13 cellular contexts compared by ENCODE assay signal in the genomic region with DNA sequence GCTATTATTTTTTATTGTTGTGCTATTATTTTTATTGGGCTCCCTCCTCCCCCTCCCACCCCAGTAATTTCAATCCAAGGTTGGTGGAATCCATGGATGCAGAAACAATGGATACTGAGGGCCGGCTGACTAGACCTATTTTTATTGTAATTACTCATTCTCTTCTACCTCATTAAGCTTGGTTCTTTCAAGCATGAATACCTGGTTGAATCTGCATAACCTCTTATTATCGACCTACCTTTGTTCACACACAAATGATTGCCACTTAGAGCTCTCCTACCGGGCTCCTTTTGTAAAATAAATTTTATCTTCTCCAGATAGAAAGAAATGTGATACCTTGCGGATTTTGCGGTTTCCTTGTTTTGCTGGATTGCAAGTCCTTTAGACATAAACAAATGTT. TPM values are rescaled to one million over a fixed set of nuclear protein-coding genes. Genes with fewer than 3 reads are reported as not detected.
DNase-seq lines count a peak whose midpoint lies in the region; ATAC-seq and TF ChIP-seq lines count a peak whose summit lies in the region.
"Had no signal": no experiment of that assay in that cellular context is flagged by ENCODE, and none has a peak within 500 bp of the region (broad histone marks: within the 10 kb centered on the region; RNA-seq: fewer than 3 reads in every experiment).

No MANE protein-coding gene starts in this region.

- H3K23ac ChIP-seq in neuronal stem cell (ENCODE audit: low read depth, low read length, poor library complexity), result no peak overlapping the region

- no peak overlapping the region for H3K4ac ChIP-seq in neuronal stem cell (ENCODE audit: low read length)

- H3K18ac ChIP-seq in neuronal stem cell (ENCODE audit: low read length), result no peak overlapping the region

- DNase-seq in DMS79 treated with DMSO at 0.1 percent for 48 hours (lab: John Stamatoyannopoulos, UW) (peak; percentile 62), NCI-H146 treated with DMSO at 0.1 percent for 48 hours (lab: John Stamatoyannopoulos, UW; ENCODE audit: unreplicated experiment) (peak; percentile 74), osteocyte (ENCODE audit: extremely low spot score, unreplicated experiment) (no peak), neuronal stem cell (ENCODE audit: low spot score) (no peak), NCI-H510A treated with DMSO at 0.1 percent for 48 hours (lab: John Stamatoyannopoulos, UW) (no peak)
- DNase-seq in effector memory CD8-positive, alpha-beta T cell, result no peak
- DNase-seq: endodermal cell, heart left ventricle, KBM-7, NCI-H524 treated with DMSO at 0.1 percent for 48 hours, retina had no signal

- TF ChIP-seq CTCF in brain (conservative IDR thresholded peaks at IDR 0.05), result no peak
- no peak for TF ChIP-seq CTCF in osteocyte (IDR thresholded peaks at IDR 0.05)

- no peak overlapping the region for H3K4me3 ChIP-seq in neuronal stem cell (ENCODE audit: low read length in 2 of 2)
- H3K4me3 ChIP-seq: heart left ventricle had no signal

- H3K9me3 Mint-ChIP-seq in brain (no peaks in the 10 kb centered on the region), osteocyte (ENCODE audit: unreplicated experiment) (no peaks in the 10 kb centered on the region)
- no peaks in the 10 kb centered on the region for H3K9me3 Mint-ChIP-seq in effector memory CD8-positive, alpha-beta T cell
- H3K9me3 Mint-ChIP-seq: endodermal cell had no signal

- H3K14ac ChIP-seq in neuronal stem cell (ENCODE audit: low read length), result no peak overlapping the region

- H2BK12ac ChIP-seq in neuronal stem cell (ENCODE audit: low read length), result no peak overlapping the region

- no peak overlapping the region for H4K8ac ChIP-seq in neuronal stem cell (ENCODE audit: low read depth, low read length)

- no peak overlapping the region for H2BK15ac ChIP-seq in neuronal stem cell (ENCODE audit: low read length)

- H3K4me1 ChIP-seq in neuronal stem cell (ENCODE audit: control insufficient read depth in 2 of 2, insufficient read depth in 1 of 2, low read depth in 1 of 2, low read length in 2 of 2), result peaks cover 2 to 17% of the 10 kb centered on the region in 2 donors

- no peaks in the 10 kb centered on the region for H3K9me3 ChIP-seq in neuronal stem cell (replicated peaks in 1 of 2; ENCODE audit: control insufficient read depth in 2 of 2, insufficient read depth in 1 of 2, low read depth in 1 of 2, low read length in 2 of 2)
- H3K9me3 ChIP-seq: heart left ventricle had no signal

- H3K4me2 ChIP-seq in neuronal stem cell (ENCODE audit: insufficient read depth, low read length, poor library complexity, severe bottlenecking), result no peak overlapping the region

- H3K9ac ChIP-seq in neuronal stem cell (ENCODE audit: low read depth, low read length, poor library complexity), result no peak overlapping the region

- no peak overlapping the region for H2AK5ac ChIP-seq in neuronal stem cell (ENCODE audit: low read depth, low read length)

- peaks cover 79% of the 10 kb centered on the region for H3K4me1 Mint-ChIP-seq in brain
- H3K4me1 Mint-ChIP-seq in osteocyte (ENCODE audit: unreplicated experiment), result peaks cover 94% of the 10 kb centered on the region
- peaks cover 29 to 40% of the 10 kb centered on the region in 2 donors for H3K4me1 Mint-ChIP-seq in effector memory CD8-positive, alpha-beta T cell (ENCODE audit: low read depth in 2 of 2)

- H3K79me1 ChIP-seq in neuronal stem cell (ENCODE audit: low read depth, low read length), result no peaks in the 10 kb centered on the region

- H3K27me3 Mint-ChIP-seq in brain, result peaks cover 5% of the 10 kb centered on the region
- no peaks in the 10 kb centered on the region for H3K27me3 Mint-ChIP-seq in osteocyte (ENCODE audit: unreplicated experiment)
- H3K27me3 Mint-ChIP-seq in effector memory CD8-positive, alpha-beta T cell, result no peaks in the 10 kb centered on the region

- no peak for ATAC-seq in HG02970 (IDR thresholded peaks at IDR 0.05; ENCODE audit: low FRiP score, unreplicated experiment)
- no peak for ATAC-seq in effector memory CD8-positive, alpha-beta T cell (replicated peaks)
- ATAC-seq: heart left ventricle had no signal

- no peaks in the 10 kb centered on the region for H3K36me3 ChIP-seq in neuronal stem cell (replicated peaks in 1 of 2; ENCODE audit: control insufficient read depth in 2 of 2, insufficient read depth in 2 of 2, low read length in 2 of 2)
- H3K36me3 ChIP-seq: heart left ventricle had no signal

- no CpG with 5 or more reads among the region's 5 CpGs for WGBS in neuronal stem cell (ENCODE audit: extremely low coverage in 2 of 2, insufficient read length in 2 of 2, insufficient replicate concordance in 1 of 2), 2 donors

- H3K4me3 Mint-ChIP-seq in brain (no peak overlapping the region), osteocyte (ENCODE audit: unreplicated experiment) (no peak overlapping the region)
- H3K4me3 Mint-ChIP-seq in effector memory CD8-positive, alpha-beta T cell, result no peak overlapping the region
- H3K4me3 Mint-ChIP-seq: endodermal cell had no signal

- no peak overlapping the region for H4K91ac ChIP-seq in neuronal stem cell (ENCODE audit: low read depth, low read length, poor library complexity)

- no peak overlapping the region for H2BK5ac ChIP-seq in neuronal stem cell (ENCODE audit: low read length)

- H3K27ac ChIP-seq in neuronal stem cell (replicated peaks; ENCODE audit: low read length), result no peak overlapping the region

- H2BK120ac ChIP-seq in neuronal stem cell (ENCODE audit: low read depth, low read length), result no peak overlapping the region

- H3K27ac Mint-ChIP-seq in brain (peak overlapping the region in 4 of 5 experiments; percentile 14 to 95 (median 90)), osteocyte (ENCODE audit: unreplicated experiment) (peak overlapping the region; percentile 96)
- H3K27ac Mint-ChIP-seq in effector memory CD8-positive, alpha-beta T cell, result no peak overlapping the region

- H3K36me3 Mint-ChIP-seq in brain (no peaks in the 10 kb centered on the region), osteocyte (ENCODE audit: unreplicated experiment) (no peaks in the 10 kb centered on the region)
- peaks cover 6% of the 10 kb centered on the region for H3K36me3 Mint-ChIP-seq in effector memory CD8-positive, alpha-beta T cell (ENCODE audit: insufficient read depth)

- H3K27me3 ChIP-seq in neuronal stem cell (ENCODE audit: control insufficient read depth in 3 of 3, insufficient read depth in 3 of 3, low read depth in 1 of 3, low read length in 3 of 3), result no peaks in the 10 kb centered on the region
- H3K27me3 ChIP-seq: heart left ventricle had no signal

- no peak overlapping the region for H2AFZ ChIP-seq in neuronal stem cell (ENCODE audit: low read length)

RNA-seq across cellular contexts. Expression of a gene that starts 31.6 kb away (rescaled TPM):
- polyA plus RNA-seq in brain (ENCODE audit: insufficient read depth, low read depth, low replicate concordance), result 16.5 TPM
- 28.0 and 28.9 TPM in 2 replicates for total RNA-seq in osteocyte
- 9.8 TPM for polyA plus RNA-seq in neuronal stem cell (2013, experiment 1 of 2)
- 9.6 TPM for polyA plus RNA-seq in neuronal stem cell (2013, experiment 2 of 2)

RNA-seq across cellular contexts. Expression of a gene that starts 31.8 kb away (rescaled TPM):
- polyA plus RNA-seq in brain (ENCODE audit: insufficient read depth, low read depth, low replicate concordance), result 10.7 TPM
- total RNA-seq in osteocyte, result 23.7 and 24.7 TPM in 2 replicates
- 15.2 TPM for polyA plus RNA-seq in neuronal stem cell (2013, experiment 1 of 2)
- 15.7 TPM for polyA plus RNA-seq in neuronal stem cell (2013, experiment 2 of 2)

Comparison
In these comparisons a context has a peak if more than half of its experiments do, and no peak if none do; other contexts are left out.
1. DNase-seq: peak in DMS79 treated with DMSO at 0.1 percent for 48 hours (single experiment) and NCI-H146 treated with DMSO at 0.1 percent for 48 hours (single experiment); none in osteocyte (single experiment), effector memory CD8-positive, alpha-beta T cell (0 of 3), neuronal stem cell (single experiment) and NCI-H510A treated with DMSO at 0.1 percent for 48 hours (single experiment).
2. H3K27ac Mint-ChIP-seq: peak in brain (4 of 5) and osteocyte (single experiment); none in effector memory CD8-positive, alpha-beta T cell (0 of 2).